Comparison of ENCODE assay signal across 8 cellular contexts in genomic region chr19:45405435-45406164, GRCh38. TPM values are rescaled to one million over a fixed set of nuclear protein-coding genes. Genes with fewer than 3 reads are reported as not detected.
DNase-seq lines count a peak whose midpoint lies in the region; ATAC-seq and TF ChIP-seq lines count a peak whose summit lies in the region.

No MANE protein-coding gene starts in this region.

- H3K4me1 ChIP-seq in HUES48 (ENCODE audit: control insufficient read depth, insufficient read depth, low read length) (peaks cover 22% of the 10 kb centered on the region), OCI-LY7 (ENCODE audit: insufficient read depth, low read length, poor library complexity, severe bottlenecking) (peaks cover 38% of the 10 kb centered on the region), mucosa of stomach (ENCODE audit: control insufficient read depth, insufficient read depth, low read length) (peaks cover 34% of the 10 kb centered on the region)

- H3K36me3 ChIP-seq in HUES48 (ENCODE audit: control insufficient read depth, insufficient read depth, low read length) (peaks cover 16% of the 10 kb centered on the region), OCI-LY7 (ENCODE audit: insufficient read depth, low read length) (peaks cover 7% of the 10 kb centered on the region), mucosa of stomach (ENCODE audit: control insufficient read depth, insufficient read depth, low read length) (no peaks in the 10 kb centered on the region)

- no TSS peak for BruUV-seq in OCI-LY7 (replicated peaks; lab: Mats Ljungman, UMichigan)

- TF ChIP-seq CTCF in OCI-LY7 (conservative IDR thresholded peaks at IDR 0.05; ENCODE audit: low read length), result no peak
- TF ChIP-seq CTCF in epithelial cell of proximal tubule (conservative IDR thresholded peaks at IDR 0.05; ENCODE audit: low read depth, low read length), result no peak

- POLR2A ChIA-PET in OCI-LY7 (lab: Charles Lee), result no interaction called here

- intact Hi-C loops in OCI-LY7 (cut with micrococcal nuclease; ENCODE audit: unreplicated experiment), result loop anchor here (1.0 to 5.0 kb wide), 3 partner anchors 14 to 403 kb away; partner anchors contain the start of gene RELB

- no peaks in the 10 kb centered on the region for H4K20me1 ChIP-seq in OCI-LY7 (ENCODE audit: insufficient read depth, low read length)

- H3K9ac ChIP-seq in HUES48 (ENCODE audit: low read depth, low read length) (peak overlapping the region; percentile 99), mucosa of stomach (ENCODE audit: low read length) (peak overlapping the region; percentile 83)

- H2AFZ ChIP-seq in OCI-LY7 (ENCODE audit: low read length), result peak overlapping the region; percentile 73

- CTCF ChIA-PET in OCI-LY7 (lab: Charles Lee; ENCODE audit: unreplicated experiment), result interaction anchor here (0.6 kb wide), 1 partner anchor 314 kb away, joined by 3 read pairs; no protein-coding TSS in a partner anchor

- peak; percentile 39 for ATAC-seq in GM21381 (IDR thresholded peaks at IDR 0.05; ENCODE audit: unreplicated experiment)

- H3K27ac ChIP-seq in HUES48 (ENCODE audit: low read depth, low read length), result peak overlapping the region; percentile 98
- H3K27ac ChIP-seq in OCI-LY7 (ENCODE audit: low read depth, low read length, poor library complexity, severe bottlenecking), result peak overlapping the region; percentile 69

- H3K9me3 ChIP-seq in HUES48 (ENCODE audit: control insufficient read depth, insufficient read depth, low read length) (no peaks in the 10 kb centered on the region), OCI-LY7 (ENCODE audit: low read length) (no peaks in the 10 kb centered on the region), mucosa of stomach (ENCODE audit: control insufficient read depth, low read length) (no peaks in the 10 kb centered on the region)

- H3K4me3 ChIP-seq in HUES48 (ENCODE audit: low read depth, low read length) (peak overlapping the region; percentile 86), OCI-LY7 (ENCODE audit: low read depth, low read length, poor library complexity, severe bottlenecking) (peak overlapping the region; percentile 89), epithelial cell of proximal tubule (ENCODE audit: low read depth, low read length) (peak overlapping the region; percentile 83), mucosa of stomach (ENCODE audit: low read length) (peak overlapping the region; percentile 45)

- no peaks in the 10 kb centered on the region for H3K9me2 ChIP-seq in OCI-LY7 (ENCODE audit: insufficient read depth, low read length)

- H3K4me2 ChIP-seq in OCI-LY7 (ENCODE audit: low read length), result peak overlapping the region; percentile 92

- H3K27me3 ChIP-seq in HUES48 (ENCODE audit: control insufficient read depth, insufficient read depth, low read length) (no peaks in the 10 kb centered on the region; the same call in 1 of the 2 replicates), mucosa of stomach (ENCODE audit: control insufficient read depth, insufficient read depth, low read length) (peaks cover 8% of the 10 kb centered on the region)

- DNase-seq in D341Med (ENCODE audit: low spot score), result peak; percentile 93
- DNase-seq in OCI-LY7 (ENCODE audit: low spot score), result peak; percentile 94
- DNase-seq in activated T-cell treated with anti-CD3 and anti-CD28 coated beads for 4 hours, result peak; percentile 77
- peak; percentile 66 for DNase-seq in epithelial cell of proximal tubule (ENCODE audit: low read depth)
- peak; percentile 55 to 71 for DNase-seq in stimulated activated CD8-positive, alpha-beta memory T cell treated with anti-CD3 and anti-CD28 coated beads, Interleukin-4, amount 100 ng/mL, for 4 hours (ENCODE audit: low read depth in 2 of 2, low spot score in 1 of 2)

- peaks cover 10% of the 10 kb centered on the region for H3K79me2 ChIP-seq in OCI-LY7 (ENCODE audit: insufficient read depth, low read depth, low read length)

RNA-seq across cellular contexts. Expression of gene PPP1R13L, which starts 0.7 kb away (rescaled TPM):
- total RNA-seq in OCI-LY7 (2014; rRNA removed; shearing (Covaris generic)), result 5.3 and 7.8 TPM in 2 replicates
- total RNA-seq in OCI-LY7 (2022) (15.5 and 17.4 TPM in 2 replicates), epithelial cell of proximal tubule (15.2 and 16.8 TPM in 2 replicates)

RNA-seq across cellular contexts. Expression of gene POLR1G, which starts 0.8 kb away (rescaled TPM):
- 16.3 and 28.0 TPM in 2 replicates for total RNA-seq in OCI-LY7 (2014; rRNA removed; shearing (Covaris generic))
- total RNA-seq in OCI-LY7 (2022), result 8.8 and 10.8 TPM in 2 replicates
- total RNA-seq in epithelial cell of proximal tubule, result 14.5 and 30.7 TPM in 2 replicates

RNA-seq across cellular contexts. Expression of gene ERCC1, which starts 18.1 kb away (rescaled TPM):
- 125 and 126 TPM in 2 replicates for total RNA-seq in OCI-LY7 (2014; rRNA removed; shearing (Covaris generic))
- total RNA-seq in OCI-LY7 (2022) (46.2 and 59.4 TPM in 2 replicates), epithelial cell of proximal tubule (66.6 and 71.6 TPM in 2 replicates)

RNA-seq across cellular contexts. Expression of gene ERCC2, which starts 35.2 kb away (rescaled TPM):
- total RNA-seq in OCI-LY7 (2014; rRNA removed; shearing (Covaris generic)), result 12.8 and 21.0 TPM in 2 replicates
- 24.4 and 30.8 TPM in 2 replicates for total RNA-seq in OCI-LY7 (2022)
- 32.2 and 34.8 TPM in 2 replicates for total RNA-seq in epithelial cell of proximal tubule

Comparison
In these comparisons a context has a peak if more than half of its experiments do, and no peak if none do; other contexts are left out.
1. Peak in every context shown above with its lines: DNase-seq, ATAC-seq, H3K4me3 ChIP-seq and H3K27ac ChIP-seq.